In the genomic region with DNA sequence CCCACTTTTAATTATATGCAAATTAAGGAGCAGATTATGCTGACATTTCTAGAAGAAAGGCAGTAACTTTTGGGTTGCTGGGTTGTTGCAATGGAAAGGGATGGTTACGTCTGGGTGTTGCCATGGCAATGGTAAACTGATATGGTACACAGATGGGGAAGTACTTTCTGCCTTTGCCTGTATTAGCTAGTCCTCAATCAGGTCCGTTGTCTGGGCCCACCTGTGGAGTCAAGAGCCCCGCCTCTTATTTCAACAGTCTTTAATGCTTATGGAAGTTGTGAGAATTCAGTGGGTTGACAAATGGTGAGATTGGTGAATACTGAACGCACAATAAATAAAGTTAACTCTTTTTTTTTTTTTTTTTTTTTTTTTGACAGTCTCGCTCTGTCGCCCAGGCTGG, we compare ENCODE assay signal across 21 cellular contexts. TPM values are rescaled to one million over a fixed set of nuclear protein-coding genes. Genes with fewer than 3 reads are reported as not detected.
DNase-seq lines count a peak whose midpoint lies in the region; ATAC-seq and TF ChIP-seq lines count a peak whose summit lies in the region.
"Had no signal": no experiment of that assay in that cellular context is flagged by ENCODE, and none has a peak within 500 bp of the region (broad histone marks: within the 10 kb centered on the region; RNA-seq: fewer than 3 reads in every experiment).

No MANE protein-coding gene starts in this region.

- H3K27ac ChIP-seq in CD4-positive, alpha-beta T cell (ENCODE audit: low read depth, low read length): no peak overlapping the region
- no peak overlapping the region for H3K27ac ChIP-seq in HEK293 (ENCODE audit: extremely low read depth, low read depth, low read length)
- H3K27ac ChIP-seq: BLaER1, dorsolateral prefrontal cortex, esophagus muscularis mucosa, Peyer's patch, vagina had no signal

- POLR2A ChIA-PET in CD4-positive, alpha-beta T cell (lab: Charles Lee): no interaction called here
- POLR2A ChIA-PET in HEK293 (lab: Yijun Ruan, JAX): no interaction called here

- no peak for DNase-seq in CD4-positive, alpha-beta T cell
- peak; percentile 22 for DNase-seq in NCI-H510A treated with DMSO at 0.1 percent for 48 hours (lab: John Stamatoyannopoulos, UW)
- DNase-seq in dermis blood vessel endothelial cell: peak; percentile 3
- DNase-seq in kidney tubule cell (ENCODE audit: low spot score): no peak
- DNase-seq: activated naive CD4-positive, alpha-beta T cell treated with Interleukin-2 at 50 U/mL for 16 hours; DND-41; dorsolateral prefrontal cortex; hippocampal formation; left colon; NCI-H226; Peyer's patch; stimulated activated CD4-positive, alpha-beta T cell treated with anti-CD3 and anti-CD28 coated beads, Interleukin-12 subunit alpha, Interleukin-12 subunit beta, amount 100 ng/mL, for 4 hours had no signal

- H3K4me1 ChIP-seq in HEK293 (ENCODE audit: control insufficient read depth, insufficient read depth, low read length): no peaks in the 10 kb centered on the region
- H3K4me1 ChIP-seq: vagina had no signal

- H3K27me3 Mint-ChIP-seq in CD4-positive, alpha-beta T cell: peaks cover 36% of the 10 kb centered on the region

- no peaks in the 10 kb centered on the region for H3K36me3 Mint-ChIP-seq in CD4-positive, alpha-beta T cell (ENCODE audit: low read depth)

- H3K4me3 ChIP-seq in HEK293 (ENCODE audit: low read depth, low read length): no peak overlapping the region
- H3K4me3 ChIP-seq: BLaER1, dorsolateral prefrontal cortex, esophagus muscularis mucosa, Peyer's patch, vagina had no signal

- H3K4me1 Mint-ChIP-seq in CD4-positive, alpha-beta T cell (ENCODE audit: low read depth): no peaks in the 10 kb centered on the region

- H3K36me3 ChIP-seq in HEK293 (ENCODE audit: control insufficient read depth in 2 of 2, insufficient read depth in 1 of 2, low read length in 2 of 2): no peaks in the 10 kb centered on the region
- H3K36me3 ChIP-seq: BLaER1, esophagus muscularis mucosa, Peyer's patch, vagina had no signal

- H3K27me3 ChIP-seq in CD4-positive, alpha-beta T cell (ENCODE audit: control insufficient read depth, insufficient read depth, low read length): peaks cover under 1% of the 10 kb centered on the region
- H3K27me3 ChIP-seq: BLaER1, dorsolateral prefrontal cortex, Peyer's patch, vagina had no signal

- H3K4me3 Mint-ChIP-seq in CD4-positive, alpha-beta T cell: no peak overlapping the region
- H3K4me3 Mint-ChIP-seq: T-helper 1 cell treated with Interleukin-12 subunit alpha and Interleukin-12 subunit beta and Interleukin-4 antibody, amounts not matched to agents 30 μg/mL and 1 μg/mL, for 36 hours had no signal

- H3K27ac Mint-ChIP-seq in CD4-positive, alpha-beta T cell: no peak overlapping the region
- H3K27ac Mint-ChIP-seq: T-helper 1 cell treated with Interleukin-12 subunit alpha and Interleukin-12 subunit beta and Interleukin-4 antibody, amounts not matched to agents 30 μg/mL and 1 μg/mL, for 36 hours had no signal

- TF ChIP-seq CTCF in CD4-positive, alpha-beta T cell (IDR thresholded peaks at IDR 0.05): no peak
- TF ChIP-seq CTCF in HEK293 (tag by site-specific recombination; IDR thresholded peaks at IDR 0.05): no peak

- intact Hi-C loops in CD4-positive, alpha-beta T cell (cut with DNase I, micrococcal nuclease): no loop called here

- H3K9me3 Mint-ChIP-seq in CD4-positive, alpha-beta T cell: no peaks in the 10 kb centered on the region
- H3K9me3 Mint-ChIP-seq: T-helper 1 cell treated with Interleukin-12 subunit alpha and Interleukin-12 subunit beta and Interleukin-4 antibody, amounts not matched to agents 30 μg/mL and 1 μg/mL, for 36 hours had no signal

- peak; percentile 21 for ATAC-seq in CD4-positive, alpha-beta T cell (ENCODE audit: poor library complexity)
- ATAC-seq in GM18520 (IDR thresholded peaks at IDR 0.05; ENCODE audit: unreplicated experiment) (no peak), GM21786 (IDR thresholded peaks at IDR 0.05; ENCODE audit: unreplicated experiment) (no peak)
- ATAC-seq: activated CD4-positive, CD25-positive, alpha-beta regulatory T cell treated with anti-CD3 and anti-CD28 coated beads, Interleukin-2, amount 50 U/mL, for 24 hours; HCT116; left colon had no signal

- H3K9me3 ChIP-seq in CD4-positive, alpha-beta T cell (ENCODE audit: control insufficient read depth, low read length): no peaks in the 10 kb centered on the region
- no peaks in the 10 kb centered on the region for H3K9me3 ChIP-seq in HEK293 (ENCODE audit: control insufficient read depth, insufficient read depth, low read depth, low read length)
- H3K9me3 ChIP-seq: esophagus muscularis mucosa, vagina had no signal

- CTCF ChIA-PET in CD4-positive, alpha-beta T cell (lab: Charles Lee): no interaction called here
- CTCF ChIA-PET in HEK293 (lab: Yijun Ruan, JAX): no interaction called here

TF ChIP-seq in HEK293, 187 proteins besides CTCF, POLR2A, EP300 and RAD21:
- TF ChIP-seq, protein P1, sequence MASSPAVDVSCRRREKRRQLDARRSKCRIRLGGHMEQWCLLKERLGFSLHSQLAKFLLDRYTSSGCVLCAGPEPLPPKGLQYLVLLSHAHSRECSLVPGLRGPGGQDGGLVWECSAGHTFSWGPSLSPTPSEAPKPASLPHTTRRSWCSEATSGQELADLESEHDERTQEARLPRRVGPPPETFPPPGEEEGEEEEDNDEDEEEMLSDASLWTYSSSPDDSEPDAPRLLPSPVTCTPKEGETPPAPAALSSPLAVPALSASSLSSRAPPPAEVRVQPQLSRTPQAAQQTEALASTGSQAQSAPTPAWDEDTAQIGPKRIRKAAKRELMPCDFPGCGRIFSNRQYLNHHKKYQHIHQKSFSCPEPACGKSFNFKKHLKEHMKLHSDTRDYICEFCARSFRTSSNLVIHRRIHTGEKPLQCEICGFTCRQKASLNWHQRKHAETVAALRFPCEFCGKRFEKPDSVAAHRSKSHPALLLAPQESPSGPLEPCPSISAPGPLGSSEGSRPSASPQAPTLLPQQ (tag by site-specific recombination; IDR thresholded peaks at IDR 0.05): peak; percentile 89
- TF ChIP-seq ZNF623 (tag by site-specific recombination; IDR thresholded peaks at IDR 0.05) (peak; percentile 26; the same call in 1 of the 2 replicates), SCRT2 (tag by site-specific recombination; IDR thresholded peaks at IDR 0.05) (peak; percentile 88), ZNF701 (tag by site-specific recombination; IDR thresholded peaks at IDR 0.05) (no peak), ZFP69B (tag by site-specific recombination; IDR thresholded peaks at IDR 0.05) (peak; percentile 92)

RNA-seq across cellular contexts. Expression of a gene that starts 30.6 kb away (rescaled TPM):
- 10 to 100 TPM; 67.9 to 72.8 TPM for total RNA-seq in CD4-positive, alpha-beta T cell
- 42.9 and 64.4 TPM in 2 replicates for total RNA-seq in dermis blood vessel endothelial cell

RNA-seq across cellular contexts. Expression of a gene that starts 37.3 kb away (rescaled TPM):
- total RNA-seq in CD4-positive, alpha-beta T cell: 10 to 100 TPM; 11.8 to 12.1 TPM
- 18.4 and 18.7 TPM in 2 replicates for total RNA-seq in dermis blood vessel endothelial cell

Comparison
In these comparisons a context has a peak if more than half of its experiments do, and no peak if none do; other contexts are left out.
1. DNase-seq: peak in NCI-H510A treated with DMSO at 0.1 percent for 48 hours (single experiment) and dermis blood vessel endothelial cell (single experiment); none in CD4-positive, alpha-beta T cell (0 of 10) and kidney tubule cell (single experiment).